In genomic region chr6:14151773-14152172, GRCh38 we compare ENCODE assay signal across 34 cellular contexts.
"Had no signal": no experiment of that assay in that cellular context is flagged by ENCODE, and none has a peak within 500 bp of the region (broad histone marks: within the 10 kb centered on the region; RNA-seq: fewer than 3 reads in every experiment).

No MANE protein-coding gene starts in this region.

- H3K36me3 Mint-ChIP-seq: activated CD4-positive, alpha-beta memory T cell treated with anti-CD3 and anti-CD28 coated beads for 36 hours; activated naive CD4-positive, alpha-beta T cell treated with anti-CD3 and anti-CD28 coated beads, Interleukin-2, amount 50 U/mL, for 72 hours; activated naive CD8-positive, alpha-beta T cell treated with anti-CD3 and anti-CD28 coated beads for 36 hours had no signal

- H3K9me3 Mint-ChIP-seq: activated B cell treated with CpG ODN at 0.5 μM for 24 hours; activated CD4-positive, alpha-beta memory T cell treated with anti-CD3 and anti-CD28 coated beads for 36 hours; activated CD4-positive, alpha-beta T cell treated with anti-CD3 and anti-CD28 coated beads, Interleukin-2, amount 10 ng/mL, durations not matched to agents 24 days and 14 days; activated CD8-positive, alpha-beta T cell treated with anti-CD3 and anti-CD28 coated beads for 36 hours; activated naive CD4-positive, alpha-beta T cell treated with anti-CD3 and anti-CD28 coated beads for 36 hours; activated naive CD4-positive, alpha-beta T cell treated with anti-CD3 and anti-CD28 coated beads, Interleukin-2, amount 50 U/mL, for 72 hours; activated naive CD8-positive, alpha-beta T cell treated with anti-CD3 and anti-CD28 coated beads for 36 hours; activated T-cell treated with anti-CD3 and anti-CD28 coated beads, Interleukin-2, amount 50 U/mL, for 4 hours; activated T-cell treated with anti-CD3 and anti-CD28 coated beads, Interleukin-2, amount 50 U/mL, for 72 hours; activated T-helper 1 cell treated with anti-CD3 and anti-CD28 coated beads, Interleukin-12 subunit alpha, Interleukin-12 subunit beta, Interleukin-2, Interleukin-4 antibody, amounts not matched to agents 30 ng/mL and 10 ng/mL and 1 ng/mL, durations not matched to agents 14 hours and 24 hours and 36 hours; activated T-helper 17 cell treated with anti-CD3 and anti-CD28 coated beads, Interleukin-2, amount 50 U/mL, for 72 hours; T-helper 1 cell treated with Interleukin-12 subunit alpha and Interleukin-12 subunit beta and Interleukin-4 antibody, amounts not matched to agents 30 μg/mL and 1 μg/mL, for 36 hours; T-helper 2 cell treated with Interferon-gamma antibody and Interleukin-4, amounts not matched to agents 5 μg/mL and 100 μg/mL, for 36 hours had no signal

- DNase-seq: activated B cell treated with CpG ODN at 0.5 μM for 24 hours; activated CD4-positive, alpha-beta memory T cell treated with anti-CD3 and anti-CD28 coated beads for 36 hours; activated CD4-positive, alpha-beta T cell treated with anti-CD3 and anti-CD28 coated beads for 4 hours; activated CD4-positive, alpha-beta T cell treated with anti-CD3 and anti-CD28 coated beads, Interleukin-2, amount 10 ng/mL, durations not matched to agents 24 days and 14 days; activated CD4-positive, alpha-beta T cell treated with anti-CD3 and anti-CD28 coated beads, Interleukin-2, amount 50 U/mL, for 1 hour; activated CD4-positive, alpha-beta T cell treated with anti-CD3 and anti-CD28 coated beads, Interleukin-2, amount 50 U/mL, for 4 hours; activated CD4-positive, CD25-positive, alpha-beta regulatory T cell treated with anti-CD3 and anti-CD28 coated beads, Interleukin-2, amount 50 U/mL, for 72 hours; activated CD8-positive, alpha-beta memory T cell treated with anti-CD3 and anti-CD28 coated beads, Interleukin-2, amount 50 U/mL, for 4 hours; activated CD8-positive, alpha-beta T cell treated with anti-CD3 and anti-CD28 coated beads for 36 hours; activated effector memory CD4-positive, alpha-beta T cell treated with anti-CD3 and anti-CD28 coated beads, Interleukin-2, amount 50 U/mL, for 16 hours; activated gamma-delta T cell treated with Interleukin-2 at 50 U/mL for 16 hours; activated naive CD4-positive, alpha-beta T cell; activated naive CD4-positive, alpha-beta T cell treated with anti-CD3 and anti-CD28 coated beads for 36 hours; activated naive CD4-positive, alpha-beta T cell treated with anti-CD3 and anti-CD28 coated beads, Interleukin-2, amount 50 U/mL, for 16 hours; activated naive CD8-positive, alpha-beta T cell treated with anti-CD3 and anti-CD28 coated beads for 36 hours; activated T-cell treated with anti-CD3 and anti-CD28 coated beads for 4 hours; activated T-cell treated with anti-CD3 and anti-CD28 coated beads, Interleukin-2, amount 50 U/mL, for 1 hour; activated T-cell treated with anti-CD3 and anti-CD28 coated beads, Interleukin-2, amount 50 U/mL, for 4 hours; activated T-cell treated with anti-CD3 and anti-CD28 coated beads, Interleukin-2, amount 50 U/mL, for 72 hours; adrenal gland; amniotic stem cell; aorta; body of pancreas; brain microvascular endothelial cell; central memory CD4-positive, alpha-beta T cell; T-helper 2 cell; T-helper 9 cell had no signal

- H3K27me3 Mint-ChIP-seq: activated B cell treated with CpG ODN at 0.5 μM for 24 hours; activated CD4-positive, alpha-beta memory T cell treated with anti-CD3 and anti-CD28 coated beads for 36 hours; activated naive CD8-positive, alpha-beta T cell treated with anti-CD3 and anti-CD28 coated beads for 36 hours; activated T-helper 17 cell treated with anti-CD3 and anti-CD28 coated beads, Interleukin-2, amount 50 U/mL, for 72 hours had no signal

- H3K4me1 Mint-ChIP-seq: activated CD4-positive, alpha-beta T cell treated with anti-CD3 and anti-CD28 coated beads, Interleukin-2, amount 10 ng/mL, durations not matched to agents 24 days and 14 days; activated T-helper 17 cell treated with anti-CD3 and anti-CD28 coated beads, Interleukin-2, amount 50 U/mL, for 72 hours had no signal

- ATAC-seq: activated CD8-positive, alpha-beta T cell treated with anti-CD3 and anti-CD28 coated beads for 36 hours; activated naive CD4-positive, alpha-beta T cell treated with anti-CD3 and anti-CD28 coated beads, Interleukin-2, amount 50 U/mL, for 72 hours; activated T-cell treated with anti-CD3 and anti-CD28 coated beads, Interleukin-2, amount 50 U/mL, for 4 hours; activated T-cell treated with anti-CD3 and anti-CD28 coated beads, Interleukin-2, amount 50 U/mL, for 72 hours; activated T-helper 17 cell treated with anti-CD3 and anti-CD28 coated beads, Interleukin-2, amount 50 U/mL, for 72 hours; body of pancreas had no signal

- H3K4me3 Mint-ChIP-seq: activated B cell treated with CpG ODN at 0.5 μM for 24 hours; activated CD4-positive, alpha-beta memory T cell treated with anti-CD3 and anti-CD28 coated beads for 36 hours; activated CD4-positive, alpha-beta T cell treated with anti-CD3 and anti-CD28 coated beads, Interleukin-2, amount 10 ng/mL, durations not matched to agents 24 days and 14 days; activated CD8-positive, alpha-beta T cell treated with anti-CD3 and anti-CD28 coated beads for 36 hours; activated naive CD4-positive, alpha-beta T cell treated with anti-CD3 and anti-CD28 coated beads for 36 hours; activated naive CD8-positive, alpha-beta T cell treated with anti-CD3 and anti-CD28 coated beads for 36 hours; activated T-cell treated with anti-CD3 and anti-CD28 coated beads, Interleukin-2, amount 50 U/mL, for 4 hours; activated T-cell treated with anti-CD3 and anti-CD28 coated beads, Interleukin-2, amount 50 U/mL, for 72 hours; activated T-helper 1 cell treated with anti-CD3 and anti-CD28 coated beads, Interleukin-12 subunit alpha, Interleukin-12 subunit beta, Interleukin-2, Interleukin-4 antibody, amounts not matched to agents 30 ng/mL and 10 ng/mL and 1 ng/mL, durations not matched to agents 14 hours and 24 hours and 36 hours; activated T-helper 17 cell treated with anti-CD3 and anti-CD28 coated beads, Interleukin-2, amount 50 U/mL, for 72 hours; T-helper 1 cell treated with Interleukin-12 subunit alpha and Interleukin-12 subunit beta and Interleukin-4 antibody, amounts not matched to agents 30 μg/mL and 1 μg/mL, for 36 hours; T-helper 2 cell treated with Interferon-gamma antibody and Interleukin-4, amounts not matched to agents 5 μg/mL and 100 μg/mL, for 36 hours had no signal

- H3K27me3 ChIP-seq: adrenal gland, body of pancreas, brain microvascular endothelial cell, breast epithelium had no signal

- H3K9me3 ChIP-seq: body of pancreas, breast epithelium had no signal

- H3K27ac Mint-ChIP-seq: activated B cell treated with CpG ODN at 0.5 μM for 24 hours; activated CD4-positive, alpha-beta memory T cell treated with anti-CD3 and anti-CD28 coated beads for 36 hours; activated CD4-positive, alpha-beta T cell treated with anti-CD3 and anti-CD28 coated beads, Interleukin-2, amount 10 ng/mL, durations not matched to agents 24 days and 14 days; activated CD8-positive, alpha-beta T cell treated with anti-CD3 and anti-CD28 coated beads for 36 hours; activated naive CD4-positive, alpha-beta T cell treated with anti-CD3 and anti-CD28 coated beads for 36 hours; activated naive CD4-positive, alpha-beta T cell treated with anti-CD3 and anti-CD28 coated beads, Interleukin-2, amount 50 U/mL, for 72 hours; activated naive CD8-positive, alpha-beta T cell treated with anti-CD3 and anti-CD28 coated beads for 36 hours; activated T-cell treated with anti-CD3 and anti-CD28 coated beads, Interleukin-2, amount 50 U/mL, for 72 hours; activated T-helper 1 cell treated with anti-CD3 and anti-CD28 coated beads, Interleukin-12 subunit alpha, Interleukin-12 subunit beta, Interleukin-2, Interleukin-4 antibody, amounts not matched to agents 30 ng/mL and 10 ng/mL and 1 ng/mL, durations not matched to agents 14 hours and 24 hours and 36 hours; activated T-helper 17 cell treated with anti-CD3 and anti-CD28 coated beads, Interleukin-2, amount 50 U/mL, for 72 hours; T-helper 1 cell treated with Interleukin-12 subunit alpha and Interleukin-12 subunit beta and Interleukin-4 antibody, amounts not matched to agents 30 μg/mL and 1 μg/mL, for 36 hours; T-helper 2 cell treated with Interferon-gamma antibody and Interleukin-4, amounts not matched to agents 5 μg/mL and 100 μg/mL, for 36 hours had no signal

- H3K4me3 ChIP-seq: adrenal gland, body of pancreas, breast epithelium had no signal

- H3K4me1 ChIP-seq: adrenal gland, body of pancreas, breast epithelium had no signal

- H3K36me3 ChIP-seq: adrenal gland, brain microvascular endothelial cell, breast epithelium had no signal

- H3K27ac ChIP-seq: adrenal gland, body of pancreas, brain microvascular endothelial cell, breast epithelium, VCaP had no signal
